ENCODE assay signal across 22 cellular contexts in genomic region chr3:13853256-13853977, GRCh38. TPM values are rescaled to one million over a fixed set of nuclear protein-coding genes. Genes with fewer than 3 reads are reported as not detected.
DNase-seq lines count a peak whose midpoint lies in the region; ATAC-seq and TF ChIP-seq lines count a peak whose summit lies in the region.
"Had no signal": no experiment of that assay in that cellular context is flagged by ENCODE, and none has a peak within 500 bp of the region (broad histone marks: within the 10 kb centered on the region; RNA-seq: fewer than 3 reads in every experiment).

No MANE protein-coding gene starts in this region.

- TF ChIP-seq EP300 in ovary (IDR thresholded peaks at IDR 0.05): no peak

- H3K27me3 ChIP-seq in CD4-positive, alpha-beta memory T cell (ENCODE audit: insufficient read depth, low read length): no peaks in the 10 kb centered on the region
- H3K27me3 ChIP-seq in HCT116 (ENCODE audit: insufficient read depth, low read length): no peaks in the 10 kb centered on the region
- H3K27me3 ChIP-seq in neural progenitor cell: no peaks in the 10 kb centered on the region
- no peaks in the 10 kb centered on the region for H3K27me3 ChIP-seq in ovary
- H3K27me3 ChIP-seq in psoas muscle (ENCODE audit: insufficient read depth in 3 of 3, low read length in 2 of 3): peaks cover 0 to 35% (median 12%) of the 10 kb centered on the region in 3 donors
- H3K27me3 ChIP-seq: MG63 had no signal

- CTCF ChIA-PET in CD4-positive, alpha-beta memory T cell (lab: Charles Lee; ENCODE audit: partially characterized antibody): interaction anchor here (1.8 to 1.9 kb wide), 2 partner anchors 32 to 196 kb away, joined by 6 to 7 read pairs; no protein-coding TSS in a partner anchor
- CTCF ChIA-PET in HCT116 (lab: Charles Lee): interaction anchor here (0.6 kb wide), 1 partner anchor 180 kb away, joined by 4 read pairs; no protein-coding TSS in a partner anchor

- H3K4me1 Mint-ChIP-seq in CD4-positive, alpha-beta memory T cell: peaks cover 20 to 75% (median 39%) of the 10 kb centered on the region in 4 donors
- peaks cover 21% of the 10 kb centered on the region for H3K4me1 Mint-ChIP-seq in activated T-helper 17 cell treated with anti-CD3 and anti-CD28 coated beads, Interleukin-2, amount 50 U/mL, for 72 hours
- H3K4me1 Mint-ChIP-seq in neural progenitor cell: peaks cover 16% of the 10 kb centered on the region
- H3K4me1 Mint-ChIP-seq: activated B cell treated with CpG ODN at 0.5 μM for 24 hours had no signal

- H3K9me2 ChIP-seq in HCT116 (ENCODE audit: insufficient read depth): no peaks in the 10 kb centered on the region

- no peak overlapping the region for H2AFZ ChIP-seq in HCT116 (ENCODE audit: low read depth, low read length, poor library complexity, severe bottlenecking)
- no peak overlapping the region for H2AFZ ChIP-seq in neural progenitor cell (replicated peaks)

- POLR2A ChIA-PET in CD4-positive, alpha-beta memory T cell (lab: Charles Lee; ENCODE audit: partially characterized antibody): interaction anchor here (1.2 to 2.5 kb wide), 3 partner anchors 12 to 27 kb away, joined by 5 to 9 read pairs (median 6); partner anchors contain the start of gene WNT7A
- POLR2A ChIA-PET in HCT116 (lab: Charles Lee): no interaction called here

- intact Hi-C loops in CD4-positive, alpha-beta memory T cell (cut with micrococcal nuclease): no loop called here
- intact Hi-C loops in HCT116 (cut with micrococcal nuclease) (no loop called here), ovary (cut with DNase I) (no loop called here), psoas muscle (cut with DNase I) (no loop called here)

- H3K4me2 ChIP-seq in HCT116 (ENCODE audit: low read length) (peak overlapping the region; percentile 59), neural progenitor cell (no peak overlapping the region)

- H3K9me3 Mint-ChIP-seq in CD4-positive, alpha-beta memory T cell: peaks cover 0 to 4% (median 0%) of the 10 kb centered on the region in 8 donors
- H3K9me3 Mint-ChIP-seq in activated T-helper 17 cell treated with anti-CD3 and anti-CD28 coated beads, Interleukin-2, amount 50 U/mL, for 72 hours: no peaks in the 10 kb centered on the region
- no peaks in the 10 kb centered on the region for H3K9me3 Mint-ChIP-seq in neural progenitor cell
- H3K9me3 Mint-ChIP-seq: activated B cell treated with CpG ODN at 0.5 μM for 24 hours; CD4-positive, alpha-beta T cell had no signal

- H3K9me3 ChIP-seq in CD4-positive, alpha-beta memory T cell (ENCODE audit: control insufficient read depth in 1 of 2, low read length in 2 of 2): no peaks in the 10 kb centered on the region
- H3K9me3 ChIP-seq in HCT116 (ENCODE audit: control insufficient read depth in 1 of 2, insufficient read depth in 1 of 2, low read depth in 1 of 2, low read length in 2 of 2) (no peaks in the 10 kb centered on the region), neural progenitor cell (ENCODE audit: low read depth) (no peaks in the 10 kb centered on the region), ovary (no peaks in the 10 kb centered on the region), psoas muscle (no peaks in the 10 kb centered on the region)
- H3K9me3 ChIP-seq: MG63 had no signal

- TF ChIP-seq CTCF in HCT116 (IDR thresholded peaks at IDR 0.05 in 2 of 3, conservative IDR thresholded peaks at IDR 0.05 in 1 of 3; ENCODE audit: borderline replicate concordance in 1 of 3, insufficient read depth in 1 of 3, low read depth in 2 of 3, low read length in 2 of 3): no peak
- no peak for TF ChIP-seq CTCF in neural progenitor cell (IDR thresholded peaks at IDR 0.05)
- TF ChIP-seq CTCF in ovary (IDR thresholded peaks at IDR 0.05): no peak
- TF ChIP-seq CTCF in psoas muscle (IDR thresholded peaks at IDR 0.05): no peak

- no peak overlapping the region for H3K27ac ChIP-seq in CD4-positive, alpha-beta memory T cell (ENCODE audit: low read depth, low read length)
- H3K27ac ChIP-seq in HCT116 (ENCODE audit: low read depth, low read length) (peak overlapping the region; percentile 64), neural progenitor cell (no peak overlapping the region), ovary (no peak overlapping the region), psoas muscle (no peak overlapping the region)

- peak overlapping the region in 2 of 8 donors; percentile 24 to 39 for H3K4me3 Mint-ChIP-seq in CD4-positive, alpha-beta memory T cell
- H3K4me3 Mint-ChIP-seq in activated T-helper 17 cell treated with anti-CD3 and anti-CD28 coated beads, Interleukin-2, amount 50 U/mL, for 72 hours: no peak overlapping the region
- H3K4me3 Mint-ChIP-seq in neural progenitor cell: no peak overlapping the region
- H3K4me3 Mint-ChIP-seq: activated B cell treated with CpG ODN at 0.5 μM for 24 hours; CD4-positive, alpha-beta T cell had no signal

- H3K36me3 ChIP-seq in CD4-positive, alpha-beta memory T cell (ENCODE audit: insufficient read depth, low read length): no peaks in the 10 kb centered on the region
- H3K36me3 ChIP-seq in HCT116 (ENCODE audit: control insufficient read depth in 1 of 2, insufficient read depth in 2 of 2, low read length in 2 of 2): no peaks in the 10 kb centered on the region
- no peaks in the 10 kb centered on the region for H3K36me3 ChIP-seq in neural progenitor cell
- no peaks in the 10 kb centered on the region for H3K36me3 ChIP-seq in ovary
- no peaks in the 10 kb centered on the region for H3K36me3 ChIP-seq in psoas muscle (ENCODE audit: insufficient read depth in 1 of 2, low read depth in 1 of 2)
- H3K36me3 ChIP-seq: MG63 had no signal

- H4K20me1 ChIP-seq in HCT116 (ENCODE audit: insufficient read depth): no peaks in the 10 kb centered on the region
- H4K20me1 ChIP-seq in neural progenitor cell (ENCODE audit: low read depth): no peaks in the 10 kb centered on the region

- peaks cover 18% of the 10 kb centered on the region for H3K4me1 ChIP-seq in CD4-positive, alpha-beta memory T cell (ENCODE audit: insufficient read depth, low read length)
- H3K4me1 ChIP-seq in HCT116 (ENCODE audit: control insufficient read depth in 1 of 2, insufficient read depth in 2 of 2, low read length in 2 of 2) (peaks cover 39 to 80% of the 10 kb centered on the region in 2 experiments), neural progenitor cell (no peaks in the 10 kb centered on the region), ovary (ENCODE audit: insufficient read depth) (no peaks in the 10 kb centered on the region), psoas muscle (no peaks in the 10 kb centered on the region)

- peaks cover 27 to 40% of the 10 kb centered on the region in 2 donors for H3K36me3 Mint-ChIP-seq in CD4-positive, alpha-beta memory T cell
- H3K36me3 Mint-ChIP-seq in activated T-helper 17 cell treated with anti-CD3 and anti-CD28 coated beads, Interleukin-2, amount 50 U/mL, for 72 hours (ENCODE audit: low read depth): no peaks in the 10 kb centered on the region
- no peaks in the 10 kb centered on the region for H3K36me3 Mint-ChIP-seq in neural progenitor cell

- DNase-seq in CD4-positive, alpha-beta memory T cell: no peak
- no peak for DNase-seq in HCT116 (ENCODE audit: low read depth, low spot score)
- DNase-seq in neural progenitor cell (ENCODE audit: low spot score): no peak
- no peak for DNase-seq in ovary
- DNase-seq in psoas muscle: no peak
- DNase-seq in A172 (ENCODE audit: low spot score): no peak
- DNase-seq: activated B cell treated with CpG ODN at 0.5 μM for 24 hours; activated CD8-positive, alpha-beta memory T cell treated with anti-CD3 and anti-CD28 coated beads for 24 hours; activated T-cell treated with anti-CD3 and anti-CD28 coated beads, Interleukin-2, amount 50 U/mL, for 1 hour; anterior cingulate cortex; MG63; NCI-H1417; NCI-H2081; NCI-H226; nucleus accumbens; stimulated activated naive CD4-positive, alpha-beta T cell; T-helper 9 cell had no signal

- TF ChIP-seq POLR2A in HCT116 (IDR thresholded peaks at IDR 0.05; ENCODE audit: borderline replicate concordance, extremely low read depth, insufficient read depth, insufficient read length): no peak
- TF ChIP-seq POLR2A in ovary (IDR thresholded peaks at IDR 0.05): no peak

- TSS peak; percentile 70 for BruUV-seq in HCT116 (replicated peaks; lab: Mats Ljungman, UMichigan)

- peaks cover 0 to 2% of the 10 kb centered on the region in 2 donors for H3K27me3 Mint-ChIP-seq in CD4-positive, alpha-beta memory T cell
- no peaks in the 10 kb centered on the region for H3K27me3 Mint-ChIP-seq in activated T-helper 17 cell treated with anti-CD3 and anti-CD28 coated beads, Interleukin-2, amount 50 U/mL, for 72 hours
- peaks cover 8% of the 10 kb centered on the region for H3K27me3 Mint-ChIP-seq in neural progenitor cell (ENCODE audit: insufficient read depth, low read depth)
- H3K27me3 Mint-ChIP-seq: CD4-positive, alpha-beta T cell had no signal

- no peaks in the 10 kb centered on the region for H3F3A ChIP-seq in neural progenitor cell (ENCODE audit: low read depth)

- H3K27ac Mint-ChIP-seq in CD4-positive, alpha-beta memory T cell: peak overlapping the region in 6 of 7 donors; percentile 13 to 82 (median 56)
- peak overlapping the region; percentile 76 for H3K27ac Mint-ChIP-seq in activated T-helper 17 cell treated with anti-CD3 and anti-CD28 coated beads, Interleukin-2, amount 50 U/mL, for 72 hours
- H3K27ac Mint-ChIP-seq in neural progenitor cell: peak overlapping the region; percentile 79
- H3K27ac Mint-ChIP-seq: activated B cell treated with CpG ODN at 0.5 μM for 24 hours; CD4-positive, alpha-beta T cell had no signal

- 61 to 66% (median 61%) methylated on average over 11 of the region's 11 CpGs for WGBS in ovary, 3 donors
- 65 to 67% (median 66%) methylated on average over 11 of the region's 11 CpGs for WGBS in psoas muscle, 3 donors

- RAD21 ChIA-PET in HCT116 (lab: Charles Lee; ENCODE audit: low non-redundant PET in 1 of 2, low total read pairs in 2 of 2, uncharacterized antibody in 2 of 2, unreplicated experiment in 2 of 2): no interaction called here

- H3K9ac ChIP-seq in HCT116 (ENCODE audit: low read length) (peak overlapping the region; percentile 48), neural progenitor cell (no peak overlapping the region)

- H3K79me2 ChIP-seq in HCT116 (ENCODE audit: insufficient read depth, low read length) (no peaks in the 10 kb centered on the region), neural progenitor cell (ENCODE audit: low read depth) (no peaks in the 10 kb centered on the region)

- H3K4me3 ChIP-seq in CD4-positive, alpha-beta memory T cell (ENCODE audit: low read length in 2 of 2): no peak overlapping the region
- H3K4me3 ChIP-seq in HCT116 (replicated peaks in 1 of 2; ENCODE audit: low read depth in 1 of 2, low read length in 2 of 2) (no peak overlapping the region), neural progenitor cell (no peak overlapping the region), ovary (no peak overlapping the region), psoas muscle (no peak overlapping the region)
- H3K4me3 ChIP-seq: MG63 had no signal

- ATAC-seq in HCT116: peak; percentile 7
- no peak for ATAC-seq in activated T-helper 17 cell treated with anti-CD3 and anti-CD28 coated beads, Interleukin-2, amount 50 U/mL, for 72 hours (replicated peaks)
- ATAC-seq in psoas muscle: no peak

- TF ChIP-seq RAD21 in HCT116 (IDR thresholded peaks at IDR 0.05; ENCODE audit: low read depth): no peak

RNA-seq across cellular contexts. Expression of gene WNT7A, which starts 26.5 kb away (rescaled TPM):
- 10 to 100 TPM; 18.0 to 19.3 TPM for total RNA-seq in CD4-positive, alpha-beta memory T cell
- 1 to 10 TPM; 8.3 to 9.0 TPM for polyA plus RNA-seq in CD4-positive, alpha-beta memory T cell
- total RNA-seq in HCT116 (2021; ENCODE audit: unreplicated experiment) (0.34 TPM), neural progenitor cell (ENCODE audit: low replicate concordance) (not detected in 2 replicates), ovary (under 1 TPM in 3 of 7 donors, not detected in 4; 0.22 to 0.83 (median 0.34) TPM), psoas muscle (not detected)
- 0.56 and 0.91 TPM in 2 replicates for polyA plus RNA-seq in HCT116 (2012)
- total RNA-seq in activated T-helper 17 cell treated with anti-CD3 and anti-CD28 coated beads, Interleukin-2, amount 50 U/mL, for 72 hours: under 1 TPM; 0.11 to 0.29 TPM
- polyA plus RNA-seq in ovary (not detected), psoas muscle (under 1 TPM in 1 of 3 donors, not detected in 2; 0.04 TPM)
- total RNA-seq in A172 (2014; rRNA removed; shearing (Covaris generic)): not detected in 2 replicates
- total RNA-seq: activated B cell treated with CpG ODN at 0.5 μM for 24 hours, cardiac septum, fibroblast of lung, glomerular endothelial cell had no signal
- polyA plus RNA-seq: fibroblast of lung had no signal

Comparison
In these comparisons a context has a peak if more than half of its experiments do, and no peak if none do; other contexts are left out.
1. RNA of gene WNT7A, which starts 26.5 kb away (total RNA-seq): 18.0 to 19.3 TPM in CD4-positive, alpha-beta memory T cell; 0.34 TPM in HCT116 (single experiment), 0.11 to 0.29 TPM in activated T-helper 17 cell treated with anti-CD3 and anti-CD28 coated beads, Interleukin-2, amount 50 U/mL, for 72 hours, 0.22 to 0.83 TPM in ovary, not detected in neural progenitor cell, not detected in psoas muscle and not detected in A172; every median in the first group is over 10 times any median in the second.
2. Peak in every context shown above with its lines, with median percentiles within 50 percentile points of each other: H3K27ac Mint-ChIP-seq.